Comparison of ENCODE assay signal across 25 cellular contexts in genomic region chr10:69246581-69247312, GRCh38. TPM values are rescaled to one million over a fixed set of nuclear protein-coding genes. Genes with fewer than 3 reads are reported as not detected.
DNase-seq lines count a peak whose midpoint lies in the region; ATAC-seq, FAIRE-seq and TF ChIP-seq lines count a peak whose summit lies in the region.
"Had no signal": no experiment of that assay in that cellular context is flagged by ENCODE, and none has a peak within 500 bp of the region (broad histone marks: within the 10 kb centered on the region; RNA-seq: fewer than 3 reads in every experiment).

No MANE protein-coding gene starts in this region.

- H3K9ac ChIP-seq in K562 (ENCODE audit: insufficient read depth in 1 of 2, low read depth in 2 of 2, low read length in 2 of 2) (peak overlapping the region in 1 of 2 experiments; percentile 37; a peak in 2 of 4 replicates), neuronal stem cell (ENCODE audit: low read depth, low read length, poor library complexity) (no peak overlapping the region)
- H3K9ac ChIP-seq: BLaER1 treated with 17β-estradiol and CSF1 and Interleukin-3, amounts not matched to agents 10 nM and 100 nM had no signal

- H4K91ac ChIP-seq in neuronal stem cell (ENCODE audit: low read depth, low read length, poor library complexity): no peak overlapping the region

- no peak overlapping the region for H2BK12ac ChIP-seq in neuronal stem cell (ENCODE audit: low read length)

- no peaks in the 10 kb centered on the region for H4K20me1 ChIP-seq in K562 (replicated peaks; ENCODE audit: control insufficient read depth, insufficient read depth, low read length)
- H4K20me1 ChIP-seq: BLaER1 treated with 17β-estradiol and CSF1 and Interleukin-3, amounts not matched to agents 10 nM and 100 nM had no signal

- H3K4me1 ChIP-seq in K562 (replicated peaks in 1 of 2; ENCODE audit: control insufficient read depth in 2 of 2, insufficient read depth in 2 of 2, low read length in 2 of 2) (peaks cover 12 to 30% of the 10 kb centered on the region in 2 experiments; a peak in 4 of 5 replicates), neuronal stem cell (ENCODE audit: control insufficient read depth in 2 of 2, insufficient read depth in 1 of 2, low read depth in 1 of 2, low read length in 2 of 2) (peaks cover 4% of the 10 kb centered on the region in 2 donors)
- H3K4me1 ChIP-seq: A549, BE2C, HAP-1 had no signal

- no peaks in the 10 kb centered on the region for H3K27me3 ChIP-seq in K562 (ENCODE audit: control insufficient read depth in 2 of 2, insufficient read depth in 2 of 2, low read length in 2 of 2)
- H3K27me3 ChIP-seq in neuronal stem cell (ENCODE audit: control insufficient read depth in 3 of 3, insufficient read depth in 3 of 3, low read depth in 1 of 3, low read length in 3 of 3): peaks cover 0 to 18% (median 0%) of the 10 kb centered on the region in 3 experiments
- H3K27me3 ChIP-seq: BE2C; BLaER1 treated with 17β-estradiol and CSF1 and Interleukin-3, amounts not matched to agents 10 nM and 100 nM had no signal

- no peak for TF ChIP-seq EP300 in K562 (IDR thresholded peaks at IDR 0.05; ENCODE audit: low read length)

- TF ChIP-seq CTCF in K562 (IDR thresholded peaks at IDR 0.05 in 2 of 3, conservative IDR thresholded peaks at IDR 0.05 in 1 of 3; ENCODE audit: insufficient read depth in 2 of 3, low read depth in 1 of 3, low read length in 3 of 3): no peak

- H3K18ac ChIP-seq in neuronal stem cell (ENCODE audit: low read length): no peak overlapping the region

- H4K8ac ChIP-seq in neuronal stem cell (ENCODE audit: low read depth, low read length): peak overlapping the region; percentile 21

- no peak overlapping the region for H2BK120ac ChIP-seq in neuronal stem cell (ENCODE audit: low read depth, low read length)

- in situ Hi-C loops in K562 (cut with MboI): loop anchor here (5.0 to 25.0 kb wide), 2 partner anchors 141 to 391 kb away; partner anchors contain the start of gene FAM241B

- TF ChIP-seq RAD21 in K562 (CRISPR knock-in tag; conservative IDR thresholded peaks at IDR 0.05 in 1 of 2, IDR thresholded peaks at IDR 0.05 in 1 of 2): no peak

- H3K27ac ChIP-seq in K562 (ENCODE audit: extremely low read depth, low read depth, low read length) (no peak overlapping the region), neuronal stem cell (replicated peaks; ENCODE audit: low read length) (no peak overlapping the region)
- H3K27ac ChIP-seq: A549; BLaER1 treated with 17β-estradiol and CSF1 and Interleukin-3, amounts not matched to agents 10 nM and 100 nM had no signal

- H2AK5ac ChIP-seq in neuronal stem cell (ENCODE audit: low read depth, low read length): no peak overlapping the region

- H3K36me3 ChIP-seq in K562 (ENCODE audit: control insufficient read depth, insufficient read depth, low read length): no peaks in the 10 kb centered on the region
- H3K36me3 ChIP-seq in neuronal stem cell (replicated peaks in 1 of 2; ENCODE audit: control insufficient read depth in 2 of 2, insufficient read depth in 2 of 2, low read length in 2 of 2): no peaks in the 10 kb centered on the region
- H3K36me3 ChIP-seq: BE2C; BLaER1 treated with 17β-estradiol and CSF1 and Interleukin-3, amounts not matched to agents 10 nM and 100 nM; HAP-1 had no signal

- H3K4me2 ChIP-seq in K562 (ENCODE audit: insufficient read depth, low read length): no peak overlapping the region
- H3K4me2 ChIP-seq in neuronal stem cell (ENCODE audit: insufficient read depth, low read length, poor library complexity, severe bottlenecking): no peak overlapping the region
- H3K4me2 ChIP-seq: A549; BLaER1 treated with 17β-estradiol and CSF1 and Interleukin-3, amounts not matched to agents 10 nM and 100 nM had no signal

- FAIRE-seq in K562 (lab: Jason Lieb, UNC): no peak
- FAIRE-seq: A549, D721Med, GM12878, GM18507, H54 had no signal

- no peak overlapping the region for H2BK15ac ChIP-seq in neuronal stem cell (ENCODE audit: low read length)

- no peak for TF ChIP-seq POLR2A in K562 (conservative IDR thresholded peaks at IDR 0.05)

- no peak for DNase-seq in K562 (ENCODE audit: extremely low read depth in 1 of 4, low spot score in 3 of 4)
- DNase-seq in head of caudate nucleus: peak in 31 of 42 donors; percentile 19 to 82 (median 54)
- no peak for DNase-seq in neuronal stem cell (ENCODE audit: low spot score)
- DNase-seq in stimulated activated CD4-positive, alpha-beta T cell treated with anti-CD3 and anti-CD28 coated beads, Interleukin-4, amount 100 ng/mL, for 4 hours: no peak
- no peak for DNase-seq in NCI-H774 (lab: John Stamatoyannopoulos, UW)
- DNase-seq: 8988T; ACHN; AML-193; BE2C; CD4-positive, alpha-beta T cell; DMS 273 treated with DMSO at 0.1 percent for 48 hours; DMS79; EL; GDM1; GOT3; HFFc6 had no signal

- H2BK5ac ChIP-seq in neuronal stem cell (ENCODE audit: low read length): no peak overlapping the region

- H3K4me3 ChIP-seq in K562 (no peak overlapping the region), neuronal stem cell (ENCODE audit: low read length in 2 of 2) (peak overlapping the region in 1 of 2 donors; percentile 26)
- H3K4me3 ChIP-seq: A549; BLaER1 treated with 17β-estradiol and CSF1 and Interleukin-3, amounts not matched to agents 10 nM and 100 nM; GM12878; HAP-1 had no signal

- H2AFZ ChIP-seq in K562 (ENCODE audit: low read depth, low read length) (0 out of 2 replicates have a peak overlapping the region, but pooled peaks have one; percentile 14), neuronal stem cell (ENCODE audit: low read length) (no peak overlapping the region)

- intact Hi-C loops in K562 (cut with micrococcal nuclease) (no loop called here), head of caudate nucleus (cut with DNase I) (no loop called here)

- no peak overlapping the region for H3K4ac ChIP-seq in neuronal stem cell (ENCODE audit: low read length)

- POLR2A ChIA-PET in K562 (lab: Yijun Ruan, JAX): interaction anchor here (0.7 kb wide), 1 partner anchor 143 kb away, joined by 3 read pairs; no protein-coding TSS in a partner anchor

- H3K79me1 ChIP-seq in neuronal stem cell (ENCODE audit: low read depth, low read length): no peaks in the 10 kb centered on the region

- BruUV-seq in K562 (replicated peaks; lab: Mats Ljungman, UMichigan): no TSS peak

- ATAC-seq in K562: no peak
- no peak for ATAC-seq in HG03442 (IDR thresholded peaks at IDR 0.05; ENCODE audit: unreplicated experiment)
- ATAC-seq: GM12878 had no signal

- no peaks in the 10 kb centered on the region for H3K9me1 ChIP-seq in K562 (ENCODE audit: control insufficient read depth, insufficient read depth, low read length)

- H3K79me2 ChIP-seq in K562 (ENCODE audit: control insufficient read depth, insufficient read depth, low read length): no peaks in the 10 kb centered on the region

- H3K23ac ChIP-seq in neuronal stem cell (ENCODE audit: low read depth, low read length, poor library complexity): no peak overlapping the region

- no peak overlapping the region for H3K14ac ChIP-seq in neuronal stem cell (ENCODE audit: low read length)

- H3K9me3 ChIP-seq in K562 (replicated peaks; ENCODE audit: control insufficient read depth, insufficient read depth, low read depth, low read length) (no peaks in the 10 kb centered on the region), neuronal stem cell (replicated peaks in 1 of 2; ENCODE audit: control insufficient read depth in 2 of 2, insufficient read depth in 1 of 2, low read depth in 1 of 2, low read length in 2 of 2) (no peaks in the 10 kb centered on the region)
- H3K9me3 ChIP-seq: A549, BE2C, HAP-1 had no signal

- CTCF ChIA-PET in K562 (lab: Yijun Ruan, JAX; ENCODE audit: low intra/inter-chr PET ratio): no interaction called here

- WGBS in K562 (ENCODE audit: insufficient coverage, low coverage, missing lambda C conversion rate): 54% methylated on average over 14 of the region's 14 CpGs
- WGBS in neuronal stem cell (ENCODE audit: extremely low coverage in 2 of 2, insufficient read length in 2 of 2, insufficient replicate concordance in 1 of 2), 2 donors: no CpG with 5 or more reads among the region's 14 CpGs

RNA-seq across cellular contexts. Expression of gene HKDC1, which starts 26.6 kb away (rescaled TPM):
- total RNA-seq in K562 (2011; cell fraction: chromatin; rRNA removed; ENCODE audit: low replicate concordance): not detected in 2 replicates
- not detected in 2 replicates for total RNA-seq in K562 (2011; cell fraction: nucleolus; rRNA removed)
- total RNA-seq in K562 (2011; cell fraction: nucleoplasm; rRNA removed): not detected in 2 replicates
- total RNA-seq in K562 (2014; rRNA removed): 0.12 TPM in 1 of 2 replicates, not detected in the other
- total RNA-seq in K562 (2014; rRNA removed; fragmentation: Illumina TruSeq; extraction: Trizol): 0.19 and 0.22 TPM in 2 replicates
- 0.08 TPM in 1 of 2 replicates, not detected in the other for total RNA-seq in K562 (2015; rRNA removed; fragmentation: Illumina TruSeq; extraction: Trizol)
- total RNA-seq in K562 (2021): 0.04 TPM in 1 of 2 replicates, not detected in the other
- polyA plus RNA-seq in K562 (2011; rRNA removed): 0.07 TPM in 1 of 2 replicates, not detected in the other
- polyA plus RNA-seq in K562 (2011; cell fraction: cytosol; rRNA removed): 0.06 and 0.51 TPM in 2 replicates
- polyA plus RNA-seq in K562 (2011; cell fraction: nucleus; rRNA removed): 0.04 and 0.09 TPM in 2 replicates
- polyA plus RNA-seq in K562 (2012): 0.03 and 1.1 TPM in 2 replicates
- polyA plus RNA-seq in K562 (2014; fragmentation: Illumina TruSeq; extraction: Trizol): 0.28 TPM in 1 of 2 replicates, not detected in the other
- not detected for polyA plus RNA-seq in K562 (2014; fragmentation: Nextera tagmentation; extraction: Ambion mirVana)
- polyA plus RNA-seq in K562 (2014; rRNA removed): 0.15 and 0.53 TPM in 2 replicates
- polyA minus RNA-seq in K562 (2011; rRNA and poly(A)+ RNA removed): not detected in 2 replicates
- not detected in 2 replicates for polyA minus RNA-seq in K562 (2011; cell fraction: cytosol; rRNA and poly(A)+ RNA removed)
- polyA minus RNA-seq in K562 (2011; cell fraction: nucleus; rRNA and poly(A)+ RNA removed): not detected in 2 replicates
- polyA plus RNA-seq in neuronal stem cell (2013, experiment 1 of 2): not detected
- not detected for polyA plus RNA-seq in neuronal stem cell (2013, experiment 2 of 2)
- polyA plus RNA-seq: CD14-positive monocyte had no signal

RNA-seq across cellular contexts. Expression of gene HK1, which starts 31.5 kb away (rescaled TPM):
- 146 and 195 TPM in 2 replicates for total RNA-seq in K562 (2011; cell fraction: chromatin; rRNA removed; ENCODE audit: low replicate concordance)
- 104 and 109 TPM in 2 replicates for total RNA-seq in K562 (2011; cell fraction: nucleolus; rRNA removed)
- 111 and 114 TPM in 2 replicates for total RNA-seq in K562 (2011; cell fraction: nucleoplasm; rRNA removed)
- total RNA-seq in K562 (2014; rRNA removed): 309 and 365 TPM in 2 replicates
- total RNA-seq in K562 (2014; rRNA removed; fragmentation: Illumina TruSeq; extraction: Trizol): 193 and 203 TPM in 2 replicates
- total RNA-seq in K562 (2015; rRNA removed; fragmentation: Illumina TruSeq; extraction: Trizol): 186 and 188 TPM in 2 replicates
- total RNA-seq in K562 (2021): 369 and 422 TPM in 2 replicates
- polyA plus RNA-seq in K562 (2011; rRNA removed): 133 and 176 TPM in 2 replicates
- 163 and 167 TPM in 2 replicates for polyA plus RNA-seq in K562 (2011; cell fraction: cytosol; rRNA removed)
- polyA plus RNA-seq in K562 (2011; cell fraction: nucleus; rRNA removed): 84.0 and 115 TPM in 2 replicates
- 265 and 370 TPM in 2 replicates for polyA plus RNA-seq in K562 (2012)
- polyA plus RNA-seq in K562 (2014; fragmentation: Illumina TruSeq; extraction: Trizol): 423 and 444 TPM in 2 replicates
- 10 to 100 TPM; 29.2 to 34.6 TPM for polyA plus RNA-seq in K562 (2014; fragmentation: Nextera tagmentation; extraction: Ambion mirVana)
- polyA plus RNA-seq in K562 (2014; rRNA removed): 239 and 256 TPM in 2 replicates
- 362 and 462 TPM in 2 replicates for polyA minus RNA-seq in K562 (2011; rRNA and poly(A)+ RNA removed)
- 160 and 170 TPM in 2 replicates for polyA minus RNA-seq in K562 (2011; cell fraction: cytosol; rRNA and poly(A)+ RNA removed)
- polyA minus RNA-seq in K562 (2011; cell fraction: nucleus; rRNA and poly(A)+ RNA removed): 46.6 and 67.3 TPM in 2 replicates
- polyA plus RNA-seq in neuronal stem cell (2013, experiment 1 of 2): 26.2 TPM
- polyA plus RNA-seq in neuronal stem cell (2013, experiment 2 of 2): 26.0 TPM

Comparison
In these comparisons a context has a peak if more than half of its experiments do, and no peak if none do; other contexts are left out.
1. DNase-seq: peak in head of caudate nucleus (31 of 42); none in K562 (0 of 4), neuronal stem cell (single experiment), stimulated activated CD4-positive, alpha-beta T cell treated with anti-CD3 and anti-CD28 coated beads, Interleukin-4, amount 100 ng/mL, for 4 hours (0 of 2) and NCI-H774 (single experiment).